ENCODE assay signal across 8 cellular contexts in genomic region chr6:166381733-166382499, GRCh38. TPM values are rescaled to one million over a fixed set of nuclear protein-coding genes. Genes with fewer than 3 reads are reported as not detected.
DNase-seq lines count a peak whose midpoint lies in the region; ATAC-seq and TF ChIP-seq lines count a peak whose summit lies in the region.

No MANE protein-coding gene starts in this region.

- no peaks in the 10 kb centered on the region for H3K9me3 ChIP-seq in BE2C
- no peaks in the 10 kb centered on the region for H3K9me3 ChIP-seq in muscle layer of colon (ENCODE audit: low read length)

- peak; percentile 69 for DNase-seq in BE2C
- peak; percentile 90 for DNase-seq in NCI-H774 (lab: John Stamatoyannopoulos, UW)
- peak; percentile 14 to 31 for DNase-seq in activated CD8-positive, alpha-beta memory T cell treated with anti-CD3 and anti-CD28 coated beads for 4 hours (ENCODE audit: low read depth in 2 of 2)
- peak; percentile 77 for DNase-seq in epithelial cell of esophagus (ENCODE audit: low read depth)
- DNase-seq in stimulated activated CD8-positive, alpha-beta memory T cell treated with anti-CD3 and anti-CD28 coated beads, Interleukin-7, amount 100 ng/mL, for 4 hours (ENCODE audit: low read depth in 2 of 2): peak; percentile 8 to 57

- no peaks in the 10 kb centered on the region for H3K36me3 ChIP-seq in BE2C
- H3K36me3 ChIP-seq in muscle layer of colon (ENCODE audit: insufficient read depth, low read length): no peaks in the 10 kb centered on the region

- H3K27ac ChIP-seq in muscle layer of colon (ENCODE audit: low read depth, low read length): peak overlapping the region; percentile 83

- H3K4me3 ChIP-seq in BE2C (ENCODE audit: low read depth, low read length) (peak overlapping the region; percentile 89), epithelial cell of esophagus (ENCODE audit: low read length) (peak overlapping the region; percentile 71), muscle layer of colon (ENCODE audit: low read depth in 1 of 2, low read length in 2 of 2) (peak overlapping the region; percentile 72 to 83)

- ATAC-seq in GM19023 (IDR thresholded peaks at IDR 0.05; ENCODE audit: unreplicated experiment) (peak; percentile 46), HG03175 (IDR thresholded peaks at IDR 0.05; ENCODE audit: unreplicated experiment) (peak; percentile 54)

- peak overlapping the region; percentile 61 for H3K9ac ChIP-seq in muscle layer of colon (ENCODE audit: low read length)

- H3K27me3 ChIP-seq in BE2C (no peaks in the 10 kb centered on the region), muscle layer of colon (ENCODE audit: control insufficient read depth in 1 of 2, insufficient read depth in 2 of 2, low read length in 2 of 2) (no peaks in the 10 kb centered on the region)

- no peaks in the 10 kb centered on the region for H3K4me1 ChIP-seq in BE2C
- peaks cover 8% of the 10 kb centered on the region for H3K4me1 ChIP-seq in muscle layer of colon (ENCODE audit: insufficient read depth, low read length)

- TF ChIP-seq CTCF in BE2C (IDR thresholded peaks at IDR 0.05; ENCODE audit: low read depth, low read length): peak; percentile 75
- peak; percentile 66 for TF ChIP-seq CTCF in epithelial cell of esophagus (IDR thresholded peaks at IDR 0.05; ENCODE audit: insufficient read depth, low read depth, low read length, missing control alignments)

RNA-seq across cellular contexts. Expression of gene MPC1, which starts 0.8 kb away (rescaled TPM):
- 137 TPM for polyA plus RNA-seq in BE2C (2012; ENCODE audit: insufficient read depth, insufficient read length, low read depth)

RNA-seq across cellular contexts. Expression of gene SFT2D1, which starts 39.6 kb away (rescaled TPM):
- polyA plus RNA-seq in BE2C (2012; ENCODE audit: insufficient read depth, insufficient read length, low read depth): 22.7 TPM

Comparison
In these comparisons a context has a peak if more than half of its experiments do, and no peak if none do; other contexts are left out.
1. Peak in every context shown above with its lines: DNase-seq, ATAC-seq, H3K4me3 ChIP-seq and H3K27ac ChIP-seq.
2. DNase-seq: peak in every context shown above with its lines; median percentile 90 in NCI-H774; 77 in epithelial cell of esophagus; 69 in BE2C; 32 in stimulated activated CD8-positive, alpha-beta memory T cell treated with anti-CD3 and anti-CD28 coated beads, Interleukin-7, amount 100 ng/mL, for 4 hours; 22 in activated CD8-positive, alpha-beta memory T cell treated with anti-CD3 and anti-CD28 coated beads for 4 hours.